In genomic region chr21:43767980-43768867, GRCh38 we compare ENCODE assay signal across 1 cellular context.
A peak's percentile ranks its signal among the peaks of the same experiment; 100 is the strongest.
TF ChIP-seq lines count a peak whose summit lies in the region.

No MANE protein-coding gene starts in this region.

TF ChIP-seq in K562, 482 proteins besides CTCF, POLR2A, EP300 and RAD21 (continued from another document and continues in another):
- TF ChIP-seq CUX1 (CRISPR knock-in tag; IDR thresholded peaks at IDR 0.05) (no peak; the same call in 1 of the 2 replicates), TOE1 (IDR thresholded peaks at IDR 0.05; ENCODE audit: borderline replicate concordance) (peak; percentile 76; the same call in 1 of the 2 replicates), TOE1 (CRISPR knock-in tag; IDR thresholded peaks at IDR 0.05; ENCODE audit: borderline replicate concordance, low read depth) (no peak), TAF15 (IDR thresholded peaks at IDR 0.05; ENCODE audit: low read depth, low read length) (no peak), DLX4 (CRISPR knock-in tag; IDR thresholded peaks at IDR 0.05) (no peak), ZNF77 (CRISPR knock-in tag; IDR thresholded peaks at IDR 0.05) (no peak), IRF2 (CRISPR knock-in tag; IDR thresholded peaks at IDR 0.05) (no peak), ZNF232 (CRISPR knock-in tag; IDR thresholded peaks at IDR 0.05) (no peak), ZBTB7A (IDR thresholded peaks at IDR 0.05; ENCODE audit: borderline replicate concordance, control insufficient read depth, low read depth, low read length) (peak; percentile 46; the same call in 1 of the 2 replicates), CBFB (CRISPR knock-in tag; IDR thresholded peaks at IDR 0.05) (peak; percentile 70), ILK (tag; IDR thresholded peaks at IDR 0.05; ENCODE audit: borderline replicate concordance, low read depth) (no peak), ZMIZ1 (IDR thresholded peaks at IDR 0.05; ENCODE audit: low read depth in 2 of 2, low read length in 2 of 2) (peak; percentile 13 to 33; a peak in 1 of 4 replicates), SAFB2 (IDR thresholded peaks at IDR 0.05; ENCODE audit: borderline replicate concordance, low read depth, low read length, severe bottlenecking) (no peak), FOXP4 (CRISPR knock-in tag; IDR thresholded peaks at IDR 0.05; ENCODE audit: borderline replicate concordance) (no peak), MAFG (tag; conservative IDR thresholded peaks at IDR 0.05) (peak; percentile 98), PHTF2 (CRISPR knock-in tag; IDR thresholded peaks at IDR 0.05) (no peak), RUNX1 (IDR thresholded peaks at IDR 0.05; ENCODE audit: low read depth) (no peak), RBM15 (IDR thresholded peaks at IDR 0.05; ENCODE audit: insufficient read depth, low read length) (no peak), ZNF778 (CRISPR knock-in tag; IDR thresholded peaks at IDR 0.05) (no peak), L3MBTL2 (IDR thresholded peaks at IDR 0.05) (peak; percentile 95), POLR2H (tag; IDR thresholded peaks at IDR 0.05; ENCODE audit: low read depth) (0 out of 2 replicates have a peak, but pooled peaks have one; percentile 36), HNRNPLL (IDR thresholded peaks at IDR 0.05; ENCODE audit: low read depth, low read length, poor library complexity, severe bottlenecking) (peak; percentile 55), DACH1 (IDR thresholded peaks at IDR 0.05; ENCODE audit: partially characterized antibody) (no peak), MCM7 (IDR thresholded peaks at IDR 0.05) (no peak), MGA (IDR thresholded peaks at IDR 0.05) (peak; percentile 92), SMARCC2 (IDR thresholded peaks at IDR 0.05; ENCODE audit: low read depth) (peak; percentile 69; the same call in 1 of the 2 replicates), NCOR1 (IDR thresholded peaks at IDR 0.05) (peak; percentile 57; the same call in 1 of the 2 replicates), ZNF134 (CRISPR knock-in tag; conservative IDR thresholded peaks at IDR 0.05) (peak; percentile 59; the same call in 1 of the 2 replicates), NFXL1 (CRISPR knock-in tag; IDR thresholded peaks at IDR 0.05) (no peak; the same call in 1 of the 2 replicates), ZNF384 (IDR thresholded peaks at IDR 0.05; ENCODE audit: low read depth, low read length) (no peak), ZC3H4 (CRISPR knock-in tag; IDR thresholded peaks at IDR 0.05; ENCODE audit: borderline replicate concordance) (no peak), ETV5 (CRISPR knock-in tag; IDR thresholded peaks at IDR 0.05; ENCODE audit: low read depth) (no peak), GABPB1 (CRISPR knock-in tag; IDR thresholded peaks at IDR 0.05) (no peak; the same call in 1 of the 2 replicates), HNRNPK (IDR thresholded peaks at IDR 0.05; ENCODE audit: low read depth, low read length, poor library complexity, severe bottlenecking) (no peak), ZBED1 (IDR thresholded peaks at IDR 0.05) (no peak), TCF15 (CRISPR knock-in tag; IDR thresholded peaks at IDR 0.05) (peak; percentile 89), RBM25 (IDR thresholded peaks at IDR 0.05; ENCODE audit: low read depth, low read length, severe bottlenecking) (no peak), ZNF76 (CRISPR knock-in tag; IDR thresholded peaks at IDR 0.05; ENCODE audit: borderline replicate concordance) (0 out of 2 replicates have a peak, but pooled peaks have one; percentile 25), CBX2 (IDR thresholded peaks at IDR 0.05; ENCODE audit: insufficient read depth, low read length, poor library complexity, severe bottlenecking) (no peak)
